In genomic region chr5:153081385-153081784, GRCh38 we compare ENCODE assay signal across 24 cellular contexts.
A peak's percentile ranks its signal among the peaks of the same experiment; 100 is the strongest.
DNase-seq lines count a peak whose midpoint lies in the region; ATAC-seq, FAIRE-seq and TF ChIP-seq lines count a peak whose summit lies in the region.
"Had no signal": no experiment of that assay in that cellular context is flagged by ENCODE, and none has a peak within 500 bp of the region (broad histone marks: within the 10 kb centered on the region; RNA-seq: fewer than 3 reads in every experiment).

No MANE protein-coding gene starts in this region.

- TF ChIP-seq POLR2A in body of pancreas (IDR thresholded peaks at IDR 0.05) = no peak

- no peaks in the 10 kb centered on the region for H3K9me3 ChIP-seq in body of pancreas
- H3K9me3 ChIP-seq: BLaER1, esophagus muscularis mucosa, gastroesophageal sphincter, mucosa of descending colon, ovary, upper lobe of left lung had no signal

- intact Hi-C loops in body of pancreas (cut with DNase I) = no loop called here

- no peaks in the 10 kb centered on the region for H3K4me1 Mint-ChIP-seq in stimulated activated naive CD8-positive, alpha-beta T cell treated with anti-CD3 and anti-CD28 coated beads, Interleukin-15, amount 100 ng/mL, for 72 hours
- no peaks in the 10 kb centered on the region for H3K4me1 Mint-ChIP-seq in activated CD4-positive, alpha-beta T cell treated with anti-CD3 and anti-CD28 coated beads, Interleukin-2, amount 10 ng/mL, durations not matched to agents 7 days and 5 days
- H3K4me1 Mint-ChIP-seq: activated naive CD4-positive, alpha-beta T cell treated with anti-CD3 and anti-CD28 coated beads, Interleukin-2, amount 50 U/mL, for 24 hours had no signal

- ATAC-seq in omental fat pad (ENCODE audit: low FRiP score) (peak; percentile 37), body of pancreas (no peak)
- no peak for ATAC-seq in stimulated activated naive CD8-positive, alpha-beta T cell treated with anti-CD3 and anti-CD28 coated beads, Interleukin-15, amount 100 ng/mL, for 72 hours
- ATAC-seq: activated CD4-positive, CD25-positive, alpha-beta regulatory T cell treated with anti-CD3 and anti-CD28 coated beads, Interleukin-2, amount 50 U/mL, for 24 hours; activated CD8-positive, alpha-beta T cell treated with anti-CD3 and anti-CD28 coated beads for 36 hours; gastroesophageal sphincter; left ventricle myocardium superior; mucosa of descending colon; natural killer cell treated with Interleukin-12 subunit alpha and Interleukin-12 subunit beta and Interleukin-15 and Interleukin-18, amount 100 ng/mL, for 72 hours had no signal

- H3K27ac Mint-ChIP-seq in stimulated activated naive CD8-positive, alpha-beta T cell treated with anti-CD3 and anti-CD28 coated beads, Interleukin-15, amount 100 ng/mL, for 72 hours = no peak overlapping the region
- H3K27ac Mint-ChIP-seq in activated CD4-positive, alpha-beta T cell treated with anti-CD3 and anti-CD28 coated beads, Interleukin-2, amount 10 ng/mL, durations not matched to agents 7 days and 5 days = no peak overlapping the region
- H3K27ac Mint-ChIP-seq: activated CD8-positive, alpha-beta T cell treated with anti-CD3 and anti-CD28 coated beads for 36 hours; activated naive CD4-positive, alpha-beta T cell treated with anti-CD3 and anti-CD28 coated beads, Interleukin-2, amount 50 U/mL, for 24 hours; activated T-helper 2 cell treated with anti-CD3 and anti-CD28 coated beads, Interferon-gamma antibody, Interleukin-2, Interleukin-4, amounts not matched to agents 10 μg/mL and 5 μg/mL and 100 μg/mL, durations not matched to agents 14 hours and 24 hours and 36 hours; natural killer cell treated with Interleukin-12 subunit alpha and Interleukin-12 subunit beta and Interleukin-15 and Interleukin-18, amount 100 ng/mL, for 72 hours had no signal

- POLR2A ChIA-PET in activated CD4-positive, alpha-beta T cell treated with anti-CD3 and anti-CD28 coated beads, Interleukin-2, amount 10 ng/mL, durations not matched to agents 7 days and 5 days (lab: Charles Lee) = no interaction called here

- no peak overlapping the region for H3K27ac ChIP-seq in body of pancreas
- H3K27ac ChIP-seq: BLaER1, esophagus muscularis mucosa, gastroesophageal sphincter, ovary, SK-N-MC, spleen, upper lobe of left lung had no signal

- H3K36me3 ChIP-seq in bronchial epithelial cell (ENCODE audit: control insufficient read depth, insufficient read depth, low read length) (no peaks in the 10 kb centered on the region), body of pancreas (replicated peaks in 1 of 2; ENCODE audit: insufficient read depth in 1 of 2, low read depth in 2 of 2) (no peaks in the 10 kb centered on the region)
- H3K36me3 ChIP-seq: BLaER1, esophagus muscularis mucosa, gastroesophageal sphincter, ovary, spleen, upper lobe of left lung had no signal

- H3K27me3 ChIP-seq in bronchial epithelial cell (ENCODE audit: control insufficient read depth, insufficient read depth, low read length) (no peaks in the 10 kb centered on the region), body of pancreas (no peaks in the 10 kb centered on the region)
- H3K27me3 ChIP-seq: BLaER1, esophagus muscularis mucosa, gastroesophageal sphincter, ovary, spleen, upper lobe of left lung had no signal

- peaks cover 0 to 4% of the 10 kb centered on the region in 2 donors for H3K9me3 Mint-ChIP-seq in stimulated activated naive CD8-positive, alpha-beta T cell treated with anti-CD3 and anti-CD28 coated beads, Interleukin-15, amount 100 ng/mL, for 72 hours
- peaks cover 9% of the 10 kb centered on the region for H3K9me3 Mint-ChIP-seq in activated CD4-positive, alpha-beta T cell treated with anti-CD3 and anti-CD28 coated beads, Interleukin-2, amount 10 ng/mL, durations not matched to agents 7 days and 5 days
- H3K9me3 Mint-ChIP-seq: activated naive CD4-positive, alpha-beta T cell treated with anti-CD3 and anti-CD28 coated beads, Interleukin-2, amount 50 U/mL, for 24 hours had no signal

- CTCF ChIA-PET in activated CD4-positive, alpha-beta T cell treated with anti-CD3 and anti-CD28 coated beads, Interleukin-2, amount 10 ng/mL, durations not matched to agents 7 days and 5 days (lab: Charles Lee) = no interaction called here

- H3K4me3 Mint-ChIP-seq in stimulated activated naive CD8-positive, alpha-beta T cell treated with anti-CD3 and anti-CD28 coated beads, Interleukin-15, amount 100 ng/mL, for 72 hours = no peak overlapping the region
- H3K4me3 Mint-ChIP-seq in activated CD4-positive, alpha-beta T cell treated with anti-CD3 and anti-CD28 coated beads, Interleukin-2, amount 10 ng/mL, durations not matched to agents 7 days and 5 days = no peak overlapping the region
- H3K4me3 Mint-ChIP-seq: activated CD8-positive, alpha-beta T cell treated with anti-CD3 and anti-CD28 coated beads for 36 hours; activated naive CD4-positive, alpha-beta T cell treated with anti-CD3 and anti-CD28 coated beads, Interleukin-2, amount 50 U/mL, for 24 hours; natural killer cell treated with Interleukin-12 subunit alpha and Interleukin-12 subunit beta and Interleukin-15 and Interleukin-18, amount 100 ng/mL, for 72 hours had no signal

- H3K4me3 ChIP-seq in bronchial epithelial cell (ENCODE audit: low read depth, low read length) = no peak overlapping the region
- H3K4me3 ChIP-seq in body of pancreas = no peak overlapping the region
- H3K4me3 ChIP-seq: BLaER1, esophagus muscularis mucosa, gastroesophageal sphincter, mucosa of descending colon, ovary, SK-N-MC, spleen, upper lobe of left lung had no signal

- 38% methylated on average over 4 of the region's 4 CpGs for WGBS in body of pancreas, 2 donors

- FAIRE-seq in bronchial epithelial cell (lab: Jason Lieb, UNC) = no peak

- H3K36me3 Mint-ChIP-seq in activated CD4-positive, alpha-beta T cell treated with anti-CD3 and anti-CD28 coated beads, Interleukin-2, amount 10 ng/mL, durations not matched to agents 7 days and 5 days (ENCODE audit: low read depth) = no peaks in the 10 kb centered on the region
- H3K36me3 Mint-ChIP-seq: activated naive CD4-positive, alpha-beta T cell treated with anti-CD3 and anti-CD28 coated beads, Interleukin-2, amount 50 U/mL, for 24 hours; natural killer cell treated with Interleukin-12 subunit alpha and Interleukin-12 subunit beta and Interleukin-15 and Interleukin-18, amount 100 ng/mL, for 72 hours had no signal

- H3K4me1 ChIP-seq in body of pancreas = no peaks in the 10 kb centered on the region
- H3K4me1 ChIP-seq: BLaER1, esophagus muscularis mucosa, gastroesophageal sphincter, spleen, upper lobe of left lung had no signal

- DNase-seq in HCEC 1CT = peak; percentile 69
- DNase-seq in NCI-H146 treated with DMSO at 0.1 percent for 48 hours (lab: John Stamatoyannopoulos, UW; ENCODE audit: unreplicated experiment) = peak; percentile 12
- DNase-seq in bronchial epithelial cell (ENCODE audit: low read depth) = peak; percentile 30
- no peak for DNase-seq in omental fat pad (ENCODE audit: low spot score)
- no peak for DNase-seq in stimulated activated naive CD8-positive, alpha-beta T cell treated with anti-CD3 and anti-CD28 coated beads, Interleukin-15, amount 100 ng/mL, for 72 hours
- DNase-seq in body of pancreas = no peak
- no peak for DNase-seq in activated CD4-positive, alpha-beta T cell treated with anti-CD3 and anti-CD28 coated beads, Interleukin-2, amount 10 ng/mL, durations not matched to agents 7 days and 5 days
- DNase-seq: activated CD8-positive, alpha-beta T cell treated with anti-CD3 and anti-CD28 coated beads for 36 hours; GDM1; GOT3; islet precursor cell; left ventricle myocardium superior; mucosa of descending colon; ovary; spleen; upper lobe of left lung had no signal

- TF ChIP-seq CTCF in bronchial epithelial cell (IDR thresholded peaks at IDR 0.05; ENCODE audit: insufficient read depth, low read length, severe bottlenecking) (no peak), omental fat pad (IDR thresholded peaks at IDR 0.05) (no peak), body of pancreas (IDR thresholded peaks at IDR 0.05) (no peak)

- no peaks in the 10 kb centered on the region for H3K27me3 Mint-ChIP-seq in stimulated activated naive CD8-positive, alpha-beta T cell treated with anti-CD3 and anti-CD28 coated beads, Interleukin-15, amount 100 ng/mL, for 72 hours
- no peaks in the 10 kb centered on the region for H3K27me3 Mint-ChIP-seq in activated CD4-positive, alpha-beta T cell treated with anti-CD3 and anti-CD28 coated beads, Interleukin-2, amount 10 ng/mL, durations not matched to agents 7 days and 5 days
- H3K27me3 Mint-ChIP-seq: activated CD8-positive, alpha-beta T cell treated with anti-CD3 and anti-CD28 coated beads for 36 hours; activated naive CD4-positive, alpha-beta T cell treated with anti-CD3 and anti-CD28 coated beads, Interleukin-2, amount 50 U/mL, for 24 hours; natural killer cell treated with Interleukin-12 subunit alpha and Interleukin-12 subunit beta and Interleukin-15 and Interleukin-18, amount 100 ng/mL, for 72 hours had no signal

Comparison
In these comparisons a context has a peak if more than half of its experiments do, and no peak if none do; other contexts are left out.
1. DNase-seq: peak in HCEC 1CT (single experiment), NCI-H146 treated with DMSO at 0.1 percent for 48 hours (single experiment) and bronchial epithelial cell (single experiment); none in omental fat pad (single experiment), stimulated activated naive CD8-positive, alpha-beta T cell treated with anti-CD3 and anti-CD28 coated beads, Interleukin-15, amount 100 ng/mL, for 72 hours (0 of 2), body of pancreas (0 of 4) and activated CD4-positive, alpha-beta T cell treated with anti-CD3 and anti-CD28 coated beads, Interleukin-2, amount 10 ng/mL, durations not matched to agents 7 days and 5 days (single experiment).